In genomic region chr1:7785108-7785507, GRCh38 we compare ENCODE assay signal across 9 cellular contexts. TPM values are rescaled to one million over a fixed set of nuclear protein-coding genes. Genes with fewer than 3 reads are reported as not detected.
A peak's percentile ranks its signal among the peaks of the same experiment; 100 is the strongest.
DNase-seq lines count a peak whose midpoint lies in the region; ATAC-seq and TF ChIP-seq lines count a peak whose summit lies in the region.
"Had no signal": no experiment of that assay in that cellular context is flagged by ENCODE, and none has a peak within 500 bp of the region (broad histone marks: within the 10 kb centered on the region; RNA-seq: fewer than 3 reads in every experiment).

No MANE protein-coding gene starts in this region.

- no peak overlapping the region for H3K9ac ChIP-seq in PC-3 (ENCODE audit: low read length)
- H3K9ac ChIP-seq in fibroblast of lung (ENCODE audit: insufficient read depth, low read length) = no peak overlapping the region
- H3K9ac ChIP-seq: KMS-11 had no signal

- H3K36me3 Mint-ChIP-seq in Caco-2 (ENCODE audit: insufficient read depth, unreplicated experiment) = peaks cover 60% of the 10 kb centered on the region

- CTCF ChIA-PET in Caco-2 (lab: Charles Lee) (interaction anchor here (1.0 to 1.5 kb wide), 2 partner anchors 33 to 118 kb away, joined by 3 read pairs; no protein-coding TSS in a partner anchor), PC-3 (lab: Charles Lee) (no interaction called here)

- TF ChIP-seq CTCF in Caco-2 (IDR thresholded peaks at IDR 0.05; ENCODE audit: insufficient read depth in 1 of 2, low read depth in 1 of 2, low read length in 1 of 2, severe bottlenecking in 1 of 2, unreplicated experiment in 1 of 2) (no peak), PC-3 (conservative IDR thresholded peaks at IDR 0.05; ENCODE audit: low read depth, low read length) (no peak), fibroblast of lung (conservative IDR thresholded peaks at IDR 0.05 in 1 of 2, IDR thresholded peaks at IDR 0.05 in 1 of 2; ENCODE audit: low read depth in 1 of 2, low read length in 2 of 2) (no peak), prostate gland (IDR thresholded peaks at IDR 0.05) (no peak)

- ATAC-seq in PC-3 (no peak), HG02798 (IDR thresholded peaks at IDR 0.05; ENCODE audit: poor library complexity, unreplicated experiment) (no peak), sciatic nerve (no peak), HG03097 (IDR thresholded peaks at IDR 0.05; ENCODE audit: low FRiP score, unreplicated experiment) (no peak)

- H3K36me3 ChIP-seq in Caco-2 (ENCODE audit: control insufficient read depth, insufficient read depth, low read length) (peaks cover 5% of the 10 kb centered on the region), PC-3 (ENCODE audit: low read depth, low read length) (peaks cover 10% of the 10 kb centered on the region), fibroblast of lung (ENCODE audit: control insufficient read depth, insufficient read depth, low read length) (peaks cover 5% of the 10 kb centered on the region), prostate gland (no peaks in the 10 kb centered on the region)

- H3K4me1 Mint-ChIP-seq in Caco-2 (ENCODE audit: low read depth, unreplicated experiment) = peaks cover 18% of the 10 kb centered on the region

- peak overlapping the region; percentile 68 for H3K4me3 Mint-ChIP-seq in Caco-2 (ENCODE audit: unreplicated experiment)

- H3K79me2 ChIP-seq in PC-3 (ENCODE audit: low read length) (no peaks in the 10 kb centered on the region), fibroblast of lung (ENCODE audit: control insufficient read depth, insufficient read depth, low read length) (no peaks in the 10 kb centered on the region)

- POLR2A ChIA-PET in Caco-2 (lab: Charles Lee) = no interaction called here
- POLR2A ChIA-PET in PC-3 (lab: Charles Lee; ENCODE audit: unreplicated experiment) = no interaction called here

- H3K9me3 ChIP-seq in Caco-2 (peaks cover 6% of the 10 kb centered on the region), PC-3 (ENCODE audit: low read length) (peaks cover 5% of the 10 kb centered on the region; the same call in 1 of the 2 replicates), fibroblast of lung (ENCODE audit: control insufficient read depth, insufficient read depth, low read depth, low read length) (no peaks in the 10 kb centered on the region), prostate gland (no peaks in the 10 kb centered on the region)

- H3K27me3 ChIP-seq in Caco-2 (replicated peaks; ENCODE audit: control insufficient read depth, insufficient read depth, low read length) (no peaks in the 10 kb centered on the region), PC-3 (ENCODE audit: low read length) (no peaks in the 10 kb centered on the region), fibroblast of lung (ENCODE audit: control insufficient read depth, insufficient read depth, low read length) (no peaks in the 10 kb centered on the region), prostate gland (replicated peaks; ENCODE audit: insufficient read depth) (no peaks in the 10 kb centered on the region)

- intact Hi-C loops in Caco-2 (cut with micrococcal nuclease; ENCODE audit: unreplicated experiment) = no loop called here
- intact Hi-C loops in PC-3 (cut with micrococcal nuclease) = no loop called here
- intact Hi-C loops in prostate gland (cut with DNase I) = no loop called here
- intact Hi-C loops in sciatic nerve (cut with DNase I) = no loop called here

- H3K4me2 ChIP-seq in PC-3 (ENCODE audit: low read length) (peak overlapping the region; percentile 78; the same call in 1 of the 2 replicates), fibroblast of lung (ENCODE audit: extremely low read depth, insufficient read depth, low read length) (peak overlapping the region; percentile 73)
- H3K4me2 ChIP-seq: KMS-11 had no signal

- H3K9me2 ChIP-seq in PC-3 (replicated peaks; ENCODE audit: low read length) = no peaks in the 10 kb centered on the region

- no peak overlapping the region for H3K27ac ChIP-seq in PC-3 (ENCODE audit: low read length)
- H3K27ac ChIP-seq in fibroblast of lung (ENCODE audit: insufficient read depth, low read length) = no peak overlapping the region
- H3K27ac ChIP-seq in prostate gland = peak overlapping the region; percentile 91 to 94
- H3K27ac ChIP-seq: KMS-11 had no signal

- H3K9me3 Mint-ChIP-seq in Caco-2 (ENCODE audit: unreplicated experiment) = peaks cover 11% of the 10 kb centered on the region

- no peaks in the 10 kb centered on the region for H3F3A ChIP-seq in PC-3 (ENCODE audit: low read length, unreplicated experiment)

- no peak for TF ChIP-seq POLR2A in prostate gland (IDR thresholded peaks at IDR 0.05)

- DNase-seq in Caco-2 (peak; percentile 42 to 43), PC-3 (no peak), fibroblast of lung (ENCODE audit: low read depth in 2 of 2) (no peak), prostate gland (ENCODE audit: low spot score) (no peak), NCI-H526 treated with DMSO at 0.1 percent for 48 hours (lab: John Stamatoyannopoulos, UW) (no peak), sciatic nerve (ENCODE audit: low spot score) (no peak)

- H4K20me1 ChIP-seq in PC-3 (ENCODE audit: low read length) (no peaks in the 10 kb centered on the region), fibroblast of lung (ENCODE audit: control insufficient read depth, extremely low read depth, insufficient read depth, low read length) (no peaks in the 10 kb centered on the region)

- BruUV-seq in Caco-2 (replicated peaks; lab: Mats Ljungman, UMichigan) (no TSS peak), PC-3 (replicated peaks; lab: Mats Ljungman, UMichigan) (no TSS peak)

- no peak overlapping the region for H2AFZ ChIP-seq in PC-3 (ENCODE audit: low read length)
- H2AFZ ChIP-seq in fibroblast of lung (ENCODE audit: low read length) = no peak overlapping the region

- H3K4me1 ChIP-seq in Caco-2 (peaks cover 7% of the 10 kb centered on the region), PC-3 (ENCODE audit: insufficient read depth, low read length) (peaks cover 7% of the 10 kb centered on the region; the same call in 1 of the 2 replicates), fibroblast of lung (ENCODE audit: control insufficient read depth, extremely low read depth, insufficient read depth, low read length) (peaks cover 3% of the 10 kb centered on the region), prostate gland (replicated peaks) (no peaks in the 10 kb centered on the region)

- 77% methylated on average over 7 of the region's 7 CpGs for WGBS in prostate gland

- H3K4me3 ChIP-seq in Caco-2 (ENCODE audit: low read depth, low read length) (peak overlapping the region; percentile 75), PC-3 (ENCODE audit: low read length) (no peak overlapping the region), fibroblast of lung (replicated peaks in 1 of 4; ENCODE audit: control extremely low read depth in 1 of 4, insufficient read depth in 1 of 4, low read depth in 3 of 4, low read length in 4 of 4) (peak overlapping the region in 3 of 4 experiments; percentile 51 to 64 (median 62)), prostate gland (peak overlapping the region; percentile 51 to 66)

- no peak overlapping the region for H3K27ac Mint-ChIP-seq in Caco-2 (ENCODE audit: unreplicated experiment)

- no peaks in the 10 kb centered on the region for H3K27me3 Mint-ChIP-seq in Caco-2 (ENCODE audit: insufficient read depth, unreplicated experiment)

RNA-seq across cellular contexts. Expression of gene PER3, which starts 1.0 kb away (rescaled TPM):
- 24.4 and 27.4 TPM in 2 replicates for total RNA-seq in Caco-2 (2022)
- 4.3 and 5.4 TPM in 2 replicates for total RNA-seq in PC-3 (2014; rRNA removed)
- total RNA-seq in fibroblast of lung = 10.3 and 18.8 TPM in 2 replicates
- polyA plus RNA-seq in fibroblast of lung = 10.3 and 16.6 TPM in 2 replicates
- polyA plus RNA-seq in fibroblast of lung (2012) = 5.1 and 10.6 TPM in 2 replicates
- polyA minus RNA-seq in fibroblast of lung (ENCODE audit: low replicate concordance) = 13.4 and 19.8 TPM in 2 replicates
- total RNA-seq in prostate gland = 10 to 100 TPM; 12.0 to 20.6 TPM
- 72.0 TPM for total RNA-seq in sciatic nerve

RNA-seq across cellular contexts. Expression of gene VAMP3, which starts 14.0 kb away (rescaled TPM):
- total RNA-seq in Caco-2 (2022) = 71.8 and 77.8 TPM in 2 replicates
- 64.2 and 67.2 TPM in 2 replicates for total RNA-seq in PC-3 (2014; rRNA removed)
- 76.3 and 106 TPM in 2 replicates for total RNA-seq in fibroblast of lung
- 221 and 257 TPM in 2 replicates for polyA plus RNA-seq in fibroblast of lung
- 146 and 156 TPM in 2 replicates for polyA plus RNA-seq in fibroblast of lung (2012)
- polyA minus RNA-seq in fibroblast of lung (ENCODE audit: low replicate concordance) = 82.6 and 100 TPM in 2 replicates
- total RNA-seq in prostate gland = 10 to 100 TPM; 85.2 to 95.1 TPM
- 143 TPM for total RNA-seq in sciatic nerve

Comparison
In these comparisons a context has a peak if more than half of its experiments do, and no peak if none do; other contexts are left out.
1. DNase-seq: peak in Caco-2 (2 of 2); none in PC-3 (single experiment), fibroblast of lung (0 of 2), prostate gland (single experiment), NCI-H526 treated with DMSO at 0.1 percent for 48 hours (single experiment) and sciatic nerve (single experiment).
2. H3K27ac ChIP-seq: peak in prostate gland (2 of 2); none in PC-3 (single experiment) and fibroblast of lung (single experiment).